ENCODE assay signal across 1 cellular context in the genomic region with DNA sequence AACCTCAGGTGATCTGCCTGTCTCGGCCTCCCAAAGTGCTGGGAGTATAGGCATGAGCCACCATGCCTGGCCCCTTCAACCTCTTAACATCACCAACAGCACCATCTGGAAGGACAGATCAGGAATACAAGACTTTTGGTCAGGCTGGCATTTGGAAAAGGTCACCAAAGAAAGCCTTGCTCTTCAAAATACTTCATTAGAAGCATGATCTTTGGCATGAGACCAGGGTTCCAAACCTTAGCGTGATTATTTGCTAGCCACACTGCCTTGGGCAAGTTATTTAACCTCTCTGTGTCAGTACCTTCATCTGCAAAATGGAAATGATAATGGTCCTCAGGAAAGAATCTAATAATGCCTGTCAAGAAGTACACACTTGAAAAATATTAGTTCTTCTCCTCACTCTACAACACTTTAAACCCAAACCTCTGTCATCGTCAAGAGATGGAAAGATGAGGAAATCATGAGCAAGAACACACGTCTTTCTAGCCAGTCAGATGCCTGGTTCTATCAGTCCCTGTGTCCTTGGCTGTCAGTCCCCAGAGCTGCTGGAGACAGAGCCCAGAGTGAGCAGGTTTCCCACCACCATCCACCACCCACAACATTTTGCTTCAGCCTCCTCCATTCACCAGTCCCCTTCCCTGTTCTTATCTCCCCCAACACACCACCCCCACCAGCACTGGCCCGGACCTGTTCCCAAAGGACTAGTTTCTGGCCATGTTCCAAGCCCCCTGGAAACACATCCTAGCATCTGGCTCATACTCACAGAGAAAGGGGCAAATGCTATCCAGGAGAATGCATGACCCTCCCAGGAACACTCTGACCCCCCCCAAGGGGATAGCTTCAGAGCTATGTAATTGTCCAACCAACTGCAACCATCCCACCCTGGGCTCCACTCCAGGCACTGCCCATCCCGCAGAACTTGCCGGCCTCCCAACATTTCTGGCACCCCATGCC.
TF ChIP-seq lines count a peak whose summit lies in the region.

No MANE protein-coding gene starts in this region.

TF ChIP-seq in H1, 55 proteins besides CTCF, POLR2A, EP300 and RAD21:
- TF ChIP-seq CBX5 (IDR thresholded peaks at IDR 0.05; ENCODE audit: low read depth, low read length): no peak
- no peak for TF ChIP-seq SIX5 (IDR thresholded peaks at IDR 0.05; ENCODE audit: low read depth, low read length)
- TF ChIP-seq, protein P1, sequence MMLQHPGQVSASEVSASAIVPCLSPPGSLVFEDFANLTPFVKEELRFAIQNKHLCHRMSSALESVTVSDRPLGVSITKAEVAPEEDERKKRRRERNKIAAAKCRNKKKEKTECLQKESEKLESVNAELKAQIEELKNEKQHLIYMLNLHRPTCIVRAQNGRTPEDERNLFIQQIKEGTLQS (IDR thresholded peaks at IDR 0.05; ENCODE audit: insufficient read depth, low read depth, low read length): no peak
- no peak for TF ChIP-seq CREB1 (IDR thresholded peaks at IDR 0.05)
- TF ChIP-seq SP4 (IDR thresholded peaks at IDR 0.05; ENCODE audit: low read length): no peak
- no peak for TF ChIP-seq KDM5A (IDR thresholded peaks at IDR 0.05; ENCODE audit: low read length)
- no peak for TF ChIP-seq KDM4A (IDR thresholded peaks at IDR 0.05; ENCODE audit: low read depth, low read length, severe bottlenecking)
- TF ChIP-seq, protein P2, sequence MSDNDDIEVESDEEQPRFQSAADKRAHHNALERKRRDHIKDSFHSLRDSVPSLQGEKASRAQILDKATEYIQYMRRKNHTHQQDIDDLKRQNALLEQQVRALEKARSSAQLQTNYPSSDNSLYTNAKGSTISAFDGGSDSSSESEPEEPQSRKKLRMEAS (IDR thresholded peaks at IDR 0.05): no peak
- no peak for TF ChIP-seq TBP (IDR thresholded peaks at IDR 0.05; ENCODE audit: low read depth, low read length)
